23 cellular contexts compared by ENCODE assay signal in the genomic region with DNA sequence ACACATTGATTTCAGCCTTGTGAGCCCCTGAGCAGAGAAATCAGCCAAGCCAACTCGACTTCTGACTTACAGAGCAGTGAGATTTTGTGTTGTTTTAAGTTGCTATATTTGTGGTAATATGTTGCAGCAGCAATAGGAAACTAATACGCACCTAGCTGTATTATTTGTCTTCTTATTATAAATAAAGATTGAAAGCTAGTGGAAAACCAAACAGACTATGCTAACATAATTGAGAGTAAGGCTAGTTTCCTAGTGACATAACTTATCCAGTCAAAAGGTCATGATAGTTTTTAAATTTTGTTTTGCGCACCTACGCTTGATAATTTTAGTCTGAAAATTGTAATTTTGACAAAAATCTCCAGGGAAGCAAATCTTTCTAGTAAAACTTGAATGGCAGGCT.
"Had no signal": no experiment of that assay in that cellular context is flagged by ENCODE, and none has a peak within 500 bp of the region (broad histone marks: within the 10 kb centered on the region; RNA-seq: fewer than 3 reads in every experiment).

No MANE protein-coding gene starts in this region.

- FAIRE-seq: colon, endothelial cell of umbilical vein, frontal cortex had no signal

- H3K4me2 ChIP-seq: hepatocyte had no signal

- H3K4me3 ChIP-seq: coronary artery, dorsolateral prefrontal cortex, esophagus muscularis mucosa, gastroesophageal sphincter, heart left ventricle, hepatocyte, left ventricle myocardium inferior, lung had no signal

- H2AFZ ChIP-seq: hepatocyte had no signal

- H3K4me1 ChIP-seq: esophagus muscularis mucosa, foreskin keratinocyte, gastroesophageal sphincter, heart left ventricle, left ventricle myocardium inferior had no signal

- ATAC-seq: foreskin keratinocyte; gastroesophageal sphincter; heart left ventricle; left cardiac atrium; naive thymus-derived CD4-positive, alpha-beta T cell had no signal

- H3K36me3 ChIP-seq: esophagus muscularis mucosa, gastroesophageal sphincter, heart left ventricle, left ventricle myocardium inferior had no signal

- DNase-seq: dermis blood vessel endothelial cell; dorsolateral prefrontal cortex; effector CD4-positive, alpha-beta T cell; effector memory CD4-positive, alpha-beta T cell; foreskin keratinocyte; heart left ventricle; hypothalamus; immature natural killer cell; islet precursor cell; left cardiac atrium; left ventricle myocardium inferior; mammary epithelial cell; mesendoderm; midbrain; naive thymus-derived CD4-positive, alpha-beta T cell had no signal

- H3K9me3 ChIP-seq: esophagus muscularis mucosa, gastroesophageal sphincter, left ventricle myocardium inferior had no signal

- H3K27ac ChIP-seq: coronary artery, dorsolateral prefrontal cortex, esophagus muscularis mucosa, foreskin keratinocyte, gastroesophageal sphincter, heart left ventricle, hepatocyte, left ventricle myocardium inferior had no signal

- H3K79me2 ChIP-seq: hepatocyte had no signal

- H3K27me3 ChIP-seq: esophagus muscularis mucosa, foreskin keratinocyte, gastroesophageal sphincter, heart left ventricle, hepatocyte had no signal
